Comparison of ENCODE assay signal across 20 cellular contexts in genomic region chr2:62817348-62817747, GRCh38.
DNase-seq lines count a peak whose midpoint lies in the region; ATAC-seq and TF ChIP-seq lines count a peak whose summit lies in the region.
"Had no signal": no experiment of that assay in that cellular context is flagged by ENCODE, and none has a peak within 500 bp of the region (broad histone marks: within the 10 kb centered on the region; RNA-seq: fewer than 3 reads in every experiment).

No MANE protein-coding gene starts in this region.

- CTCF ChIA-PET in IMR-90 (lab: Yijun Ruan, JAX): no interaction called here

- no peaks in the 10 kb centered on the region for H3K27me3 ChIP-seq in IMR-90 (ENCODE audit: control insufficient read depth, insufficient read depth, low read length)
- H3K27me3 ChIP-seq in heart left ventricle: no peaks in the 10 kb centered on the region
- H3K27me3 ChIP-seq: BLaER1 had no signal

- no peaks in the 10 kb centered on the region for H3K36me3 ChIP-seq in IMR-90 (ENCODE audit: control insufficient read depth, insufficient read depth, low read length)
- no peaks in the 10 kb centered on the region for H3K36me3 ChIP-seq in heart left ventricle

- H2BK120ac ChIP-seq in IMR-90 (ENCODE audit: low read depth, low read length): no peak overlapping the region

- H3K4me3 ChIP-seq in IMR-90 (ENCODE audit: insufficient read depth, low read depth, low read length) (no peak overlapping the region), heart left ventricle (no peak overlapping the region)
- H3K4me3 ChIP-seq: BLaER1, GM23338 had no signal

- H3K27ac Mint-ChIP-seq in nephron progenitor cell (peak overlapping the region; percentile 1), CD14-positive monocyte (no peak overlapping the region)
- H3K27ac Mint-ChIP-seq: CD4-positive, alpha-beta T cell; GM23338; H9; IgD-negative memory B cell had no signal

- peak overlapping the region; percentile 63; the same call in 1 of the 2 replicates for H3K23ac ChIP-seq in IMR-90 (ENCODE audit: low read depth, low read length)

- H3K4me1 ChIP-seq in IMR-90 (ENCODE audit: control insufficient read depth, insufficient read depth, low read length): no peaks in the 10 kb centered on the region; the same call in 1 of the 2 replicates
- peaks cover 0 to 6% (median 0%) of the 10 kb centered on the region in 12 donors for H3K4me1 ChIP-seq in heart left ventricle
- H3K4me1 ChIP-seq: BLaER1 had no signal

- H3K36me3 Mint-ChIP-seq in nephron progenitor cell (ENCODE audit: low read depth): no peaks in the 10 kb centered on the region
- H3K36me3 Mint-ChIP-seq in CD14-positive monocyte: peaks cover 0 to 3% of the 10 kb centered on the region in 2 donors

- no peak overlapping the region for H3K56ac ChIP-seq in IMR-90 (ENCODE audit: extremely low read depth, insufficient read depth, low read length)

- no peak overlapping the region for H3K18ac ChIP-seq in IMR-90 (ENCODE audit: low read depth, low read length)

- no peak overlapping the region for H3K27ac ChIP-seq in IMR-90 (ENCODE audit: insufficient read depth, low read length)
- H3K27ac ChIP-seq in heart left ventricle: no peak overlapping the region
- H3K27ac ChIP-seq: BLaER1, KMS-11 had no signal

- TF ChIP-seq CTCF in IMR-90 (conservative IDR thresholded peaks at IDR 0.05; ENCODE audit: low read depth, low read length) (no peak), nephron progenitor cell (IDR thresholded peaks at IDR 0.05) (no peak), CD14-positive monocyte (IDR thresholded peaks at IDR 0.05) (no peak), heart left ventricle (IDR thresholded peaks at IDR 0.05) (no peak)

- 100% methylated on average over 1 of the region's 1 CpG; no CpG with 5 or more reads in 1 of the 2 experiments for WGBS in IMR-90 (ENCODE audit: extremely low coverage in 2 of 2, insufficient read length in 1 of 2), 2 experiments
- WGBS in heart left ventricle, 4 donors: 60 to 69% (median 66%) methylated on average over 1 of the region's 1 CpG

- H2BK20ac ChIP-seq in IMR-90 (ENCODE audit: low read depth, low read length): no peak overlapping the region

- no peak overlapping the region for H3K14ac ChIP-seq in IMR-90 (replicated peaks; ENCODE audit: low read depth, low read length)

- H4K8ac ChIP-seq in IMR-90 (ENCODE audit: low read depth in 2 of 2, low read length in 2 of 2): no peak overlapping the region

- no peak overlapping the region for H2AFZ ChIP-seq in IMR-90 (replicated peaks; ENCODE audit: low read length, poor library complexity)
- H2AFZ ChIP-seq: GM23338 had no signal

- dilution Hi-C loops in IMR-90 (cut with HindIII; ENCODE audit: low sequenced_read_pairs, unreplicated experiment): no loop called here

- H4K20me1 ChIP-seq in IMR-90 (ENCODE audit: insufficient read depth, low read length): peaks cover 11% of the 10 kb centered on the region; the same call in 1 of the 2 replicates
- H4K20me1 ChIP-seq: BLaER1 had no signal

- ATAC-seq in IMR-90 (ENCODE audit: low read depth) (no peak), esophagus mucosa (peak; percentile 57), heart left ventricle (no peak), HG03520 (IDR thresholded peaks at IDR 0.05; ENCODE audit: unreplicated experiment) (no peak)
- ATAC-seq: GM23338 had no signal

- TF ChIP-seq POLR2A in IMR-90 (IDR thresholded peaks at IDR 0.05; ENCODE audit: low read depth, low read length) (no peak), heart left ventricle (IDR thresholded peaks at IDR 0.05) (no peak)

- no peak overlapping the region for H2BK15ac ChIP-seq in IMR-90 (ENCODE audit: low read depth, low read length)

- intact Hi-C loops in IMR-90 (cut with micrococcal nuclease) (no loop called here), CD14-positive monocyte (cut with micrococcal nuclease) (no loop called here), heart left ventricle (cut with DNase I) (no loop called here)

- no peak overlapping the region for H2AK9ac ChIP-seq in IMR-90 (replicated peaks; ENCODE audit: low read depth, low read length, poor library complexity)

- H3K4ac ChIP-seq in IMR-90 (ENCODE audit: low read depth, low read length): no peak overlapping the region

- H3K9me1 ChIP-seq in IMR-90 (ENCODE audit: insufficient read depth, low read length): peaks cover 8% of the 10 kb centered on the region

- H3K9me3 Mint-ChIP-seq in nephron progenitor cell (no peaks in the 10 kb centered on the region), CD14-positive monocyte (peaks cover 0 to 3% (median 0%) of the 10 kb centered on the region in 7 donors)
- H3K9me3 Mint-ChIP-seq: CD4-positive, alpha-beta T cell; GM23338; H9; IgD-negative memory B cell had no signal

- H3K4me3 Mint-ChIP-seq in nephron progenitor cell: no peak overlapping the region
- no peak overlapping the region for H3K4me3 Mint-ChIP-seq in CD14-positive monocyte
- H3K4me3 Mint-ChIP-seq: CD4-positive, alpha-beta T cell; GM23338; H9; IgD-negative memory B cell had no signal

- DNase-seq in ELF-1 (ENCODE audit: low read depth, low spot score): peak; percentile 31
- no peak for DNase-seq in IMR-90
- DNase-seq in nephron progenitor cell: no peak
- no peak for DNase-seq in CD14-positive monocyte (ENCODE audit: low spot score)
- no peak for DNase-seq in activated CD4-positive, alpha-beta T cell treated with anti-CD3 and anti-CD28 coated beads for 48 hours
- no peak for DNase-seq in heart left ventricle
- DNase-seq: CD4-positive, alpha-beta T cell; GF-D8; H9; MM.1S; NCI-H2029; NCI-H446 treated with DMSO at 0.1 percent for 48 hours; RPMI8226; SHP77 had no signal

- in situ Hi-C loops in IMR-90 (cut with MboI; ENCODE audit: low sequenced_read_pairs): no loop called here

- POLR2A ChIA-PET in IMR-90 (lab: Charles Lee; ENCODE audit: unreplicated experiment): interaction anchor here (0.6 kb wide), 1 partner anchor 195 kb away, joined by 5 read pairs; no protein-coding TSS in a partner anchor

- H3K9me3 ChIP-seq in IMR-90 (ENCODE audit: control insufficient read depth, insufficient read depth, low read length) (no peaks in the 10 kb centered on the region), heart left ventricle (no peaks in the 10 kb centered on the region)

- no peak overlapping the region for H3K4me2 ChIP-seq in IMR-90 (ENCODE audit: low read depth, low read length)
- H3K4me2 ChIP-seq: BLaER1, GM23338, KMS-11 had no signal

- H3K9ac ChIP-seq in IMR-90 (ENCODE audit: low read depth, low read length): no peak overlapping the region
- H3K9ac ChIP-seq: BLaER1, KMS-11 had no signal

- no peaks in the 10 kb centered on the region for H3K4me1 Mint-ChIP-seq in nephron progenitor cell
- peaks cover 7% of the 10 kb centered on the region for H3K4me1 Mint-ChIP-seq in CD14-positive monocyte
- H3K4me1 Mint-ChIP-seq: GM23338, H9 had no signal

- no peak overlapping the region for H2AK5ac ChIP-seq in IMR-90 (ENCODE audit: low read depth, low read length)

- H3K79me1 ChIP-seq in IMR-90 (ENCODE audit: low read depth in 1 of 2, low read length in 2 of 2): peaks cover 26 to 47% of the 10 kb centered on the region in 2 experiments

- no peak overlapping the region for H4K5ac ChIP-seq in IMR-90 (ENCODE audit: low read depth, low read length)

- no peak overlapping the region for H2BK5ac ChIP-seq in IMR-90 (ENCODE audit: low read depth, low read length, poor library complexity, severe bottlenecking)

- H3K27me3 Mint-ChIP-seq in nephron progenitor cell (ENCODE audit: low read depth, poor library complexity) (no peaks in the 10 kb centered on the region), CD14-positive monocyte (ENCODE audit: low read depth in 3 of 3) (peaks cover 0 to 1% (median 0%) of the 10 kb centered on the region in 3 donors)
- H3K27me3 Mint-ChIP-seq: CD4-positive, alpha-beta T cell; IgD-negative memory B cell had no signal

- no peak for TF ChIP-seq RAD21 in IMR-90 (IDR thresholded peaks at IDR 0.05; ENCODE audit: low read length)

- BruUV-seq in IMR-90 (replicated peaks; lab: Mats Ljungman, UMichigan): no TSS peak

- H4K91ac ChIP-seq in IMR-90 (ENCODE audit: insufficient read depth, low read depth, low read length): no peak overlapping the region

TF ChIP-seq in IMR-90, 13 proteins besides CTCF, POLR2A, EP300 and RAD21:
- no peak for TF ChIP-seq SMC3 (IDR thresholded peaks at IDR 0.05; ENCODE audit: low read depth, low read length)
- TF ChIP-seq BHLHE40 (IDR thresholded peaks at IDR 0.05; ENCODE audit: low read depth, low read length): no peak
TF ChIP-seq in IMR-90: peak in this region for 0.
